In the genomic region with DNA sequence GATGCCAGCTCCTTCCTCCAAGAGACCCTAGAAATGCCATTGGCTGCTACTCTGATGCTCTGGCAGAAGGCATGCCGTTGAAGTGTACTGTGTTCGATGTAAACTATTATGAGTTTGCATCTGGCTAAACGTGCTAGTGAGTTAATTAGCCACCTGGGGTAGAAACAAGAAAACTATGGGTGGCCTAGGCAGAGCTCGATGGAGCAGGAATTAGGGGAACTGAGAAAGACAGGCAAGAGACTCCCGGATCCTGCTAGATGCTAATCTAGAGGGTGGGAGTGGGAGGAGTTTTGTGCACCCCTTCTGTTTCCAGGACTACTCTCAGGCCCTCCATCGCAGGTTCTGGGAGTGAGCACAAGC, we compare ENCODE assay signal across 16 cellular contexts. TPM values are rescaled to one million over a fixed set of nuclear protein-coding genes. Genes with fewer than 3 reads are reported as not detected.
DNase-seq lines count a peak whose midpoint lies in the region; ATAC-seq, FAIRE-seq and TF ChIP-seq lines count a peak whose summit lies in the region.
"Had no signal": no experiment of that assay in that cellular context is flagged by ENCODE, and none has a peak within 500 bp of the region (broad histone marks: within the 10 kb centered on the region; RNA-seq: fewer than 3 reads in every experiment).

No MANE protein-coding gene starts in this region.

- H3K4me1 Mint-ChIP-seq in nephron progenitor cell (peaks cover 4% of the 10 kb centered on the region), osteocyte (ENCODE audit: unreplicated experiment) (no peaks in the 10 kb centered on the region)
- H3K4me1 Mint-ChIP-seq: CD8-positive, alpha-beta memory T cell had no signal

- H3K36me3 ChIP-seq in Panc1 (ENCODE audit: control insufficient read depth, insufficient read depth, low read length): no peaks in the 10 kb centered on the region
- H3K36me3 ChIP-seq in mesenchymal stem cell (ENCODE audit: control insufficient read depth in 1 of 2, insufficient read depth in 2 of 2, low read depth in 1 of 2, low read length in 2 of 2): no peaks in the 10 kb centered on the region
- H3K36me3 ChIP-seq: BE2C, HAP-1 had no signal

- in situ Hi-C loops in Panc1 (cut with HindIII; ENCODE audit: low pct_unique_long_range_greater_than_20kb, low sequenced_read_pairs): no loop called here

- no peak overlapping the region for H2AK5ac ChIP-seq in mesenchymal stem cell (ENCODE audit: low read length, severe bottlenecking)

- peaks cover 2% of the 10 kb centered on the region; the same call in 1 of the 2 replicates for H3K27me3 ChIP-seq in Panc1 (ENCODE audit: control insufficient read depth, insufficient read depth, low read length)
- peaks cover 53 to 65% of the 10 kb centered on the region in 2 experiments for H3K27me3 ChIP-seq in mesenchymal stem cell (ENCODE audit: control insufficient read depth in 1 of 2, insufficient read depth in 1 of 2, low read length in 2 of 2)
- H3K27me3 ChIP-seq: BE2C had no signal

- H4K91ac ChIP-seq in mesenchymal stem cell (ENCODE audit: low read length): no peak overlapping the region

- H3K14ac ChIP-seq in mesenchymal stem cell (ENCODE audit: low read length in 2 of 2): no peak overlapping the region

- H3K27ac Mint-ChIP-seq in nephron progenitor cell (no peak overlapping the region), osteocyte (ENCODE audit: unreplicated experiment) (no peak overlapping the region)
- H3K27ac Mint-ChIP-seq: CD8-positive, alpha-beta memory T cell had no signal

- no peak overlapping the region for H3K9ac ChIP-seq in mesenchymal stem cell (ENCODE audit: low read length)

- POLR2A ChIA-PET in Panc1 (lab: Charles Lee): no interaction called here

- H3K27ac ChIP-seq in 22Rv1: no peak overlapping the region
- H3K27ac ChIP-seq in Panc1 (ENCODE audit: low read length): no peak overlapping the region
- H3K27ac ChIP-seq in mesenchymal stem cell (ENCODE audit: low read length, poor library complexity, severe bottlenecking): no peak overlapping the region

- H2BK5ac ChIP-seq in mesenchymal stem cell (ENCODE audit: low read depth, low read length, poor library complexity, severe bottlenecking): no peak overlapping the region

- no peak overlapping the region for H3K23ac ChIP-seq in mesenchymal stem cell (ENCODE audit: low read length in 2 of 2)

- no peak overlapping the region for H3K4ac ChIP-seq in mesenchymal stem cell (ENCODE audit: low read depth in 1 of 2, low read length in 2 of 2)

- H3K4me1 ChIP-seq in Panc1 (ENCODE audit: control insufficient read depth, insufficient read depth, low read length) (no peaks in the 10 kb centered on the region), mesenchymal stem cell (ENCODE audit: control insufficient read depth, insufficient read depth, low read depth, low read length) (peaks cover 1% of the 10 kb centered on the region)
- H3K4me1 ChIP-seq: BE2C, Caco-2, HAP-1 had no signal

- H3K27me3 Mint-ChIP-seq in nephron progenitor cell (ENCODE audit: low read depth, poor library complexity) (peaks cover 87% of the 10 kb centered on the region), osteocyte (ENCODE audit: unreplicated experiment) (peaks cover 21% of the 10 kb centered on the region)

- no peak overlapping the region for H4K8ac ChIP-seq in mesenchymal stem cell (ENCODE audit: low read length)

- no peak overlapping the region for H2BK15ac ChIP-seq in mesenchymal stem cell (ENCODE audit: low read depth, poor library complexity, severe bottlenecking)

- intact Hi-C loops in Panc1 (cut with micrococcal nuclease; ENCODE audit: unreplicated experiment): loop anchor here (2.0 kb wide), 1 partner anchor 61 kb away; no protein-coding TSS in a partner anchor

- H3K9me3 ChIP-seq in Panc1 (ENCODE audit: control insufficient read depth, insufficient read depth, low read depth, low read length): no peaks in the 10 kb centered on the region
- H3K9me3 ChIP-seq in mesenchymal stem cell (ENCODE audit: control insufficient read depth, low read length): no peaks in the 10 kb centered on the region
- H3K9me3 ChIP-seq: BE2C, Caco-2, HAP-1 had no signal

- H3K9me3 Mint-ChIP-seq in nephron progenitor cell (no peaks in the 10 kb centered on the region), osteocyte (ENCODE audit: unreplicated experiment) (no peaks in the 10 kb centered on the region)
- H3K9me3 Mint-ChIP-seq: CD8-positive, alpha-beta memory T cell had no signal

- BruUV-seq in Panc1 (replicated peaks; lab: Mats Ljungman, UMichigan): no TSS peak

- FAIRE-seq in GM19239 (lab: Jason Lieb, UNC): peak; percentile 72

- CTCF ChIA-PET in Panc1 (lab: Charles Lee): interaction anchor here (0.8 to 1.5 kb wide), 5 partner anchors 8 to 101 kb away, joined by 3 to 8 read pairs (median 4); no protein-coding TSS in a partner anchor

- DNase-seq in GM19239 (ENCODE audit: insufficient read length, low spot score) (no peak), Panc1 (ENCODE audit: low read depth, low spot score) (no peak), nephron progenitor cell (no peak), retina (no peak), osteocyte (ENCODE audit: extremely low spot score, unreplicated experiment) (no peak), mesenchymal stem cell (no peak)
- DNase-seq: CD8-positive, alpha-beta memory T cell; GOT3 had no signal

- H3K4me3 Mint-ChIP-seq in nephron progenitor cell (no peak overlapping the region), osteocyte (ENCODE audit: unreplicated experiment) (no peak overlapping the region)

- H3K18ac ChIP-seq in mesenchymal stem cell (ENCODE audit: low read depth in 1 of 2, low read length in 2 of 2): no peak overlapping the region

- no peak overlapping the region for H2BK12ac ChIP-seq in mesenchymal stem cell (ENCODE audit: low read length in 2 of 2)

- 51% methylated on average over 5 of the region's 6 CpGs for WGBS in mesenchymal stem cell

- no peaks in the 10 kb centered on the region for H3K79me1 ChIP-seq in mesenchymal stem cell (replicated peaks; ENCODE audit: low read length, poor library complexity, severe bottlenecking)

- TF ChIP-seq CTCF in 22Rv1 (IDR thresholded peaks at IDR 0.05): peak; percentile 58
- TF ChIP-seq CTCF in Panc1 (IDR thresholded peaks at IDR 0.05): peak; percentile 44
- TF ChIP-seq CTCF in nephron progenitor cell (IDR thresholded peaks at IDR 0.05): peak; percentile 1
- no peak for TF ChIP-seq CTCF in osteocyte (IDR thresholded peaks at IDR 0.05)

- no peak for ATAC-seq in Panc1
- ATAC-seq in GM18502 (IDR thresholded peaks at IDR 0.05; ENCODE audit: poor library complexity, unreplicated experiment): no peak

- H2BK120ac ChIP-seq in mesenchymal stem cell (ENCODE audit: low read depth, low read length): no peak overlapping the region

- H2AFZ ChIP-seq in mesenchymal stem cell (ENCODE audit: low read depth, low read length): no peak overlapping the region

- no peaks in the 10 kb centered on the region for H3K36me3 Mint-ChIP-seq in nephron progenitor cell (ENCODE audit: low read depth)
- no peaks in the 10 kb centered on the region for H3K36me3 Mint-ChIP-seq in osteocyte (ENCODE audit: unreplicated experiment)
- H3K36me3 Mint-ChIP-seq: CD8-positive, alpha-beta memory T cell had no signal

- H3K4me2 ChIP-seq in mesenchymal stem cell (ENCODE audit: low read length, poor library complexity, severe bottlenecking): no peak overlapping the region

- H3K4me3 ChIP-seq in Panc1 (ENCODE audit: low read depth in 2 of 2, low read length in 2 of 2): no peak overlapping the region
- H3K4me3 ChIP-seq in mesenchymal stem cell (ENCODE audit: insufficient read depth in 1 of 2, low read depth in 1 of 2, low read length in 2 of 2): no peak overlapping the region
- H3K4me3 ChIP-seq: GM12878, HAP-1 had no signal

RNA-seq across cellular contexts. Expression of a gene that starts 32.0 kb away (rescaled TPM):
- 2.4 TPM for total RNA-seq in Panc1 (2021; ENCODE audit: unreplicated experiment)
- polyA plus RNA-seq in Panc1 (2012; ENCODE audit: insufficient read length): 4.1 TPM
- 0.11 and 0.39 TPM in 2 replicates for total RNA-seq in osteocyte
- 0.03 TPM for polyA plus RNA-seq in mesenchymal stem cell (2013, experiment 1 of 2)
- polyA plus RNA-seq in mesenchymal stem cell (2013, experiment 2 of 2): 0.07 TPM
- total RNA-seq: G401 had no signal

RNA-seq across cellular contexts. Expression of a gene that starts 57.4 kb away (rescaled TPM):
- total RNA-seq in Panc1 (2021; ENCODE audit: unreplicated experiment) (not detected), osteocyte (not detected in 2 replicates)
- polyA plus RNA-seq in Panc1 (2012; ENCODE audit: insufficient read length): not detected
- not detected for polyA plus RNA-seq in mesenchymal stem cell (2013, experiment 1 of 2)
- polyA plus RNA-seq in mesenchymal stem cell (2013, experiment 2 of 2): not detected
- total RNA-seq: A172; Caco-2; CD8-positive, alpha-beta memory T cell; G401; GM12878 had no signal
- polyA plus RNA-seq: CD8-positive, alpha-beta memory T cell had no signal
